ENCODE assay signal across 8 cellular contexts in genomic region chr14:102590667-102591099, GRCh38. TPM values are rescaled to one million over a fixed set of nuclear protein-coding genes. Genes with fewer than 3 reads are reported as not detected.
DNase-seq lines count a peak whose midpoint lies in the region; ATAC-seq, FAIRE-seq and TF ChIP-seq lines count a peak whose summit lies in the region.

No MANE protein-coding gene starts in this region.

- H3K4me2 ChIP-seq in Karpas-422 (ENCODE audit: low read depth, low read length, poor library complexity, severe bottlenecking) (peak overlapping the region; percentile 95), HepG2 (ENCODE audit: low read depth, low read length) (peak overlapping the region; percentile 78)

- H3K9ac ChIP-seq in Karpas-422 (ENCODE audit: low read length) = peak overlapping the region; percentile 97
- peak overlapping the region; percentile 87 for H3K9ac ChIP-seq in HepG2 (ENCODE audit: insufficient read depth, low read depth, low read length)

- H2AFZ ChIP-seq in Karpas-422 (ENCODE audit: low read length) = no peak overlapping the region
- no peak overlapping the region for H2AFZ ChIP-seq in HepG2 (ENCODE audit: low read length)

- H3K4me1 Mint-ChIP-seq in MCF 10A (ENCODE audit: insufficient read depth, unreplicated experiment) = peaks cover 31% of the 10 kb centered on the region

- POLR2A ChIA-PET in MCF 10A (lab: Yijun Ruan, JAX) (interaction anchor here (0.7 to 1.9 kb wide), 12 partner anchors 11 to 141 kb away, joined by 3 to 21 read pairs (median 6); partner anchors contain the start of gene ANKRD9), HepG2 (lab: Yijun Ruan, JAX) (interaction anchor here (0.8 to 5.3 kb wide), 7 partner anchors 15 to 81 kb away, joined by 3 to 58 read pairs (median 4); partner anchors contain the start of gene ANKRD9)

- 6% methylated on average over 4 of the region's 13 CpGs for WGBS in HepG2 (ENCODE audit: low lambda C conversion rate)
- 36 to 43% methylated on average over 9 to 13 of the region's 13 CpGs for WGBS in tibial nerve, 2 donors

- peak overlapping the region; percentile 85 for H3K4me3 Mint-ChIP-seq in MCF 10A (ENCODE audit: unreplicated experiment)

- H3K27me3 ChIP-seq in Karpas-422 (ENCODE audit: low read length) = no peaks in the 10 kb centered on the region
- H3K27me3 ChIP-seq in HepG2 (ENCODE audit: control insufficient read depth in 1 of 2, insufficient read depth in 2 of 2, low read length in 2 of 2) = no peaks in the 10 kb centered on the region; a peak in 1 of 5 replicates
- H3K27me3 ChIP-seq in tibial nerve = no peaks in the 10 kb centered on the region

- H3K36me3 ChIP-seq in Karpas-422 (ENCODE audit: insufficient read depth, low read length) = peaks cover 5% of the 10 kb centered on the region; the same call in 1 of the 2 replicates
- H3K36me3 ChIP-seq in HepG2 (replicated peaks in 1 of 2; ENCODE audit: control insufficient read depth in 1 of 2, insufficient read depth in 2 of 2, low read length in 2 of 2) = no peaks in the 10 kb centered on the region
- no peaks in the 10 kb centered on the region for H3K36me3 ChIP-seq in tibial nerve

- H3K9me3 ChIP-seq in Karpas-422 (ENCODE audit: low read length) (no peaks in the 10 kb centered on the region), HepG2 (ENCODE audit: low read length) (no peaks in the 10 kb centered on the region), tibial nerve (no peaks in the 10 kb centered on the region)

- H3K27ac ChIP-seq in Karpas-422 (ENCODE audit: low read length) = peak overlapping the region; percentile 94; the same call in 1 of the 2 replicates
- H3K27ac ChIP-seq in HepG2 (ENCODE audit: extremely low read length, insufficient read depth, low read length) = peak overlapping the region; percentile 99
- H3K27ac ChIP-seq in tibial nerve = peak overlapping the region; percentile 96 to 99 (median 98)

- no TSS peak for BruUV-seq in MCF 10A (replicated peaks; lab: Mats Ljungman, UMichigan)
- no TSS peak for BruUV-seq in HepG2 (replicated peaks; lab: Mats Ljungman, UMichigan)

- TF ChIP-seq POLR2A in HepG2 (IDR thresholded peaks at IDR 0.05; ENCODE audit: insufficient read depth in 1 of 2, low read depth in 2 of 2, low read length in 2 of 2) = peak in 1 of 2 experiments; percentile 69
- no peak for TF ChIP-seq POLR2A in tibial nerve (IDR thresholded peaks at IDR 0.05)

- H3K36me3 Mint-ChIP-seq in MCF 10A (ENCODE audit: insufficient read depth, unreplicated experiment) = peaks cover 18% of the 10 kb centered on the region

- peak; percentile 81 for FAIRE-seq in HepG2 (lab: Jason Lieb, UNC)

- TF ChIP-seq EP300 in HepG2 (IDR thresholded peaks at IDR 0.05; ENCODE audit: low read depth in 2 of 2, low read length in 2 of 2) (peak in 1 of 2 experiments; percentile 24; a peak in 1 of 4 replicates), HepG2 (CRISPR knock-in tag; IDR thresholded peaks at IDR 0.05; ENCODE audit: borderline replicate concordance) (no peak; the same call in 1 of the 2 replicates), tibial nerve (IDR thresholded peaks at IDR 0.05) (no peak)

- in situ Hi-C loops in HepG2 (cut with HindIII; ENCODE audit: extremely low pct_ligation_motif_present, low pct_unique_long_range_greater_than_20kb) = loop anchor here (5.0 kb wide), 1 partner anchor 48 kb away; no protein-coding TSS in a partner anchor

- peak; percentile 66 for DNase-seq in Daoy (ENCODE audit: low read depth)
- peak; percentile 84 for DNase-seq in Karpas-422
- peak; percentile 64 for DNase-seq in MCF 10A (ENCODE audit: unreplicated experiment)
- DNase-seq in HepG2 (ENCODE audit: low spot score) = peak; percentile 84
- peak in 1 of 2 donors; percentile 31 for DNase-seq in tibial nerve (ENCODE audit: low spot score in 2 of 2)
- no peak for DNase-seq in mesenteric fat pad (ENCODE audit: low spot score)

- TF ChIP-seq CTCF in MCF 10A (IDR thresholded peaks at IDR 0.05; ENCODE audit: unreplicated experiment) (peak; percentile 44), HepG2 (CRISPR knock-in tag; IDR thresholded peaks at IDR 0.05) (peak; percentile 82), tibial nerve (IDR thresholded peaks at IDR 0.05) (peak in 4 of 5 experiments; percentile 9 to 48 (median 36))

- intact Hi-C loops in MCF 10A (cut with micrococcal nuclease) (loop anchor here (2.0 kb wide), 1 partner anchor 38 kb away; no protein-coding TSS in a partner anchor), HepG2 (cut with micrococcal nuclease; ENCODE audit: unreplicated experiment) (loop anchor here (5.0 kb wide), 3 partner anchors 92 to 268 kb away; partner anchors contain the start of genes CINP and TECPR2)

- H3K4me1 ChIP-seq in Karpas-422 (ENCODE audit: low read length) (peaks cover 24% of the 10 kb centered on the region), HepG2 (ENCODE audit: insufficient read depth, low read length) (peaks cover 56% of the 10 kb centered on the region), tibial nerve (peaks cover 0 to 35% (median 8%) of the 10 kb centered on the region in 4 donors)

- peaks cover 17% of the 10 kb centered on the region; the same call in 1 of the 2 replicates for H4K20me1 ChIP-seq in Karpas-422 (ENCODE audit: insufficient read depth, low read depth, low read length)
- peaks cover 16% of the 10 kb centered on the region; the same call in 1 of the 2 replicates for H4K20me1 ChIP-seq in HepG2 (ENCODE audit: insufficient read depth, low read length)

- CTCF ChIA-PET in MCF 10A (lab: Yijun Ruan, JAX) (interaction anchor here (0.7 to 1.0 kb wide), 5 partner anchors 38 to 121 kb away, joined by 3 to 5 read pairs (median 3); no protein-coding TSS in a partner anchor), HepG2 (lab: Yijun Ruan, JAX; ENCODE audit: low intra/inter-chr PET ratio, low total read pairs) (interaction anchor here (0.9 kb wide), 1 partner anchor 66 kb away, joined by 5 read pairs; no protein-coding TSS in a partner anchor)

- H3K79me2 ChIP-seq in Karpas-422 (ENCODE audit: low read length) (peaks cover 28% of the 10 kb centered on the region), HepG2 (ENCODE audit: insufficient read depth, low read length) (peaks cover 25% of the 10 kb centered on the region)

- peak; percentile 78 for ATAC-seq in HepG2
- ATAC-seq in GM18867 (IDR thresholded peaks at IDR 0.05; ENCODE audit: unreplicated experiment) = no peak
- ATAC-seq in GM19455 (IDR thresholded peaks at IDR 0.05; ENCODE audit: unreplicated experiment) = no peak

- H3K27ac Mint-ChIP-seq in MCF 10A (ENCODE audit: low read depth, unreplicated experiment) = peak overlapping the region; percentile 85

- H3K27me3 Mint-ChIP-seq in MCF 10A (ENCODE audit: insufficient read depth, unreplicated experiment) = no peaks in the 10 kb centered on the region

- no peaks in the 10 kb centered on the region for H3K9me2 ChIP-seq in Karpas-422 (replicated peaks; ENCODE audit: insufficient read depth, low read length)

- H3K4me3 ChIP-seq in Karpas-422 (ENCODE audit: low read length) = peak overlapping the region; percentile 83
- peak overlapping the region; percentile 86 to 93 (median 87); a peak in 5 of 6 replicates for H3K4me3 ChIP-seq in HepG2 (replicated peaks in 1 of 3; ENCODE audit: insufficient read depth in 1 of 3, low read depth in 2 of 3, low read length in 3 of 3)
- peak overlapping the region in 2 of 4 donors; percentile 86 to 93 for H3K4me3 ChIP-seq in tibial nerve

- H3K9me3 Mint-ChIP-seq in MCF 10A (ENCODE audit: unreplicated experiment) = no peaks in the 10 kb centered on the region

- TF ChIP-seq RAD21 in HepG2 (CRISPR knock-in tag; IDR thresholded peaks at IDR 0.05) = peak; percentile 7; the same call in 1 of the 2 replicates

TF ChIP-seq in HepG2, 621 proteins besides CTCF, POLR2A, EP300 and RAD21 (continues in another document):
- peak; percentile 82; the same call in 1 of the 2 replicates for TF ChIP-seq RXRB (CRISPR knock-in tag; IDR thresholded peaks at IDR 0.05; ENCODE audit: borderline replicate concordance)
- 0 out of 2 replicates have a peak, but pooled peaks have one; percentile 55 for TF ChIP-seq KDM1A (CRISPR knock-in tag; IDR thresholded peaks at IDR 0.05)
- peak; percentile 57; the same call in 1 of the 2 replicates for TF ChIP-seq CBX5 (CRISPR knock-in tag; IDR thresholded peaks at IDR 0.05; ENCODE audit: borderline replicate concordance)
- TF ChIP-seq RXRA (CRISPR knock-in tag; IDR thresholded peaks at IDR 0.05) = peak; percentile 71; the same call in 1 of the 2 replicates
- TF ChIP-seq ZNF432 (CRISPR knock-in tag; IDR thresholded peaks at IDR 0.05; ENCODE audit: borderline replicate concordance) = no peak
- no peak for TF ChIP-seq SOX13 (IDR thresholded peaks at IDR 0.05)
- peak in 1 of 2 experiments; percentile 36; a peak in 2 of 4 replicates for TF ChIP-seq SOX13 (CRISPR knock-in tag; conservative IDR thresholded peaks at IDR 0.05 in 1 of 2, IDR thresholded peaks at IDR 0.05 in 1 of 2)
- no peak for TF ChIP-seq PHB2 (IDR thresholded peaks at IDR 0.05; ENCODE audit: partially characterized antibody)

RNA-seq across cellular contexts. Expression of gene RCOR1, which starts 1.8 kb away (rescaled TPM):
- total RNA-seq in Daoy (2014; rRNA removed; shearing (Covaris generic)) = 17.7 and 19.6 TPM in 2 replicates
- total RNA-seq in Karpas-422 (2014; rRNA removed; shearing (Covaris generic); ENCODE audit: low replicate concordance) = 23.3 and 46.9 TPM in 2 replicates
- total RNA-seq in MCF 10A (2022) (45.6 and 55.9 TPM in 2 replicates), HepG2 (2016; rRNA removed; fragmentation: Illumina TruSeq; extraction: Trizol) (11.1 and 14.8 TPM in 2 replicates), tibial nerve (10 to 100 TPM in 2 of 4 donors, 1 to 10 TPM in 2; 6.3 to 12.8 (median 10.0) TPM), mesenteric fat pad (21.9 TPM)
- total RNA-seq in HepG2 (2016; cell fraction: cytosol; rRNA removed; fragmentation: Illumina TruSeq; extraction: Trizol; ENCODE audit: low read depth) = 5.2 and 6.2 TPM in 2 replicates
- total RNA-seq in HepG2 (2016; cell fraction: insoluble cytoplasmic fraction; rRNA removed; fragmentation: Illumina TruSeq; extraction: Trizol) = 10.9 and 13.8 TPM in 2 replicates
- total RNA-seq in HepG2 (2016; cell fraction: membrane; rRNA removed; fragmentation: Illumina TruSeq; extraction: Trizol) = 6.6 and 7.2 TPM in 2 replicates
- total RNA-seq in HepG2 (2016; cell fraction: nucleus; rRNA removed; fragmentation: Illumina TruSeq; extraction: Trizol) = 15.7 and 18.1 TPM in 2 replicates
- 10.2 and 10.5 TPM in 2 replicates for polyA plus RNA-seq in HepG2 (2011; rRNA removed)
- 5.8 and 9.2 TPM in 2 replicates for polyA plus RNA-seq in HepG2 (2011; cell fraction: cytosol; rRNA removed)
- 7.8 and 8.1 TPM in 2 replicates for polyA plus RNA-seq in HepG2 (2011; cell fraction: nucleus; rRNA removed)
- polyA plus RNA-seq in HepG2 (2012) = 12.0 and 12.1 TPM in 2 replicates
- polyA plus RNA-seq in HepG2 (2016; cell fraction: cytosol; fragmentation: Illumina TruSeq; extraction: Trizol; ENCODE audit: low read depth) = 0.57 and 0.69 TPM in 2 replicates
- polyA plus RNA-seq in HepG2 (2016; cell fraction: insoluble cytoplasmic fraction; fragmentation: Illumina TruSeq; extraction: Trizol; ENCODE audit: low read depth) = 14.2 and 16.0 TPM in 2 replicates
- polyA plus RNA-seq in HepG2 (2016; cell fraction: membrane; fragmentation: Illumina TruSeq; extraction: Trizol; ENCODE audit: low read depth) = 1.9 and 2.5 TPM in 2 replicates
- polyA plus RNA-seq in HepG2 (2016; cell fraction: nucleus; fragmentation: Illumina TruSeq; extraction: Trizol; ENCODE audit: insufficient read depth, low read depth) = 19.9 and 20.7 TPM in 2 replicates
- polyA minus RNA-seq in HepG2 (2011; rRNA and poly(A)+ RNA removed; ENCODE audit: low replicate concordance) = 15.4 and 22.7 TPM in 2 replicates
- polyA minus RNA-seq in HepG2 (2011; cell fraction: cytosol; rRNA and poly(A)+ RNA removed) = 11.9 and 12.5 TPM in 2 replicates
- polyA minus RNA-seq in HepG2 (2011; cell fraction: nucleus; rRNA and poly(A)+ RNA removed) = 25.1 TPM in 2 replicates
